10 cellular contexts compared by ENCODE assay signal in genomic region chr17:75263051-75263450, GRCh38. TPM values are rescaled to one million over a fixed set of nuclear protein-coding genes. Genes with fewer than 3 reads are reported as not detected.
DNase-seq lines count a peak whose midpoint lies in the region; ATAC-seq and TF ChIP-seq lines count a peak whose summit lies in the region.
"Had no signal": no experiment of that assay in that cellular context is flagged by ENCODE, and none has a peak within 500 bp of the region (broad histone marks: within the 10 kb centered on the region; RNA-seq: fewer than 3 reads in every experiment).

No MANE protein-coding gene starts in this region.

- H3K36me3 ChIP-seq in BLaER1, result peaks cover 55% of the 10 kb centered on the region
- peaks cover 57% of the 10 kb centered on the region for H3K36me3 ChIP-seq in HAP-1 (replicated peaks)
- H3K36me3 ChIP-seq in mesenchymal stem cell (ENCODE audit: control insufficient read depth in 1 of 2, insufficient read depth in 2 of 2, low read depth in 1 of 2, low read length in 2 of 2), result peaks cover 40 to 52% of the 10 kb centered on the region in 2 experiments
- peaks cover 21 to 34% of the 10 kb centered on the region in 2 donors for H3K36me3 ChIP-seq in ascending aorta

- H3K14ac ChIP-seq in mesenchymal stem cell (ENCODE audit: low read length in 2 of 2), result no peak overlapping the region

- H3K4me1 Mint-ChIP-seq in activated CD8-positive, alpha-beta T cell treated with anti-CD3 and anti-CD28 coated beads for 36 hours (ENCODE audit: low read depth), result peaks cover 42% of the 10 kb centered on the region

- H3K9ac ChIP-seq in BLaER1 (peak overlapping the region; percentile 96; the same call in 1 of the 2 replicates), mesenchymal stem cell (ENCODE audit: low read length) (peak overlapping the region; percentile 100)

- peak overlapping the region; percentile 95 for H3K4me3 Mint-ChIP-seq in activated CD8-positive, alpha-beta T cell treated with anti-CD3 and anti-CD28 coated beads for 36 hours

- intact Hi-C loops in activated CD8-positive, alpha-beta T cell treated with anti-CD3 and anti-CD28 coated beads for 36 hours (cut with micrococcal nuclease), result no loop called here
- intact Hi-C loops in ascending aorta (cut with DNase I) (loop anchor here (5.0 kb wide), 1 partner anchor 56 kb away; the partner anchor contains the start of gene NUP85), left colon (cut with DNase I, micrococcal nuclease) (no loop called here)

- H3K4me2 ChIP-seq in BLaER1 (peak overlapping the region; percentile 91), mesenchymal stem cell (ENCODE audit: low read length, poor library complexity, severe bottlenecking) (no peak overlapping the region)

- in situ Hi-C loops in HAP-1 (cut with MboI; ENCODE audit: low sequenced_read_pairs), result no loop called here

- H3K23ac ChIP-seq in mesenchymal stem cell (ENCODE audit: low read length in 2 of 2), result no peak overlapping the region

- H3K27me3 Mint-ChIP-seq in activated CD8-positive, alpha-beta T cell treated with anti-CD3 and anti-CD28 coated beads for 36 hours, result no peaks in the 10 kb centered on the region

- no peak overlapping the region for H2BK5ac ChIP-seq in mesenchymal stem cell (ENCODE audit: low read depth, low read length, poor library complexity, severe bottlenecking)

- H3K27me3 ChIP-seq in BLaER1 (no peaks in the 10 kb centered on the region), HAP-1 (ENCODE audit: low read depth) (no peaks in the 10 kb centered on the region), mesenchymal stem cell (ENCODE audit: control insufficient read depth in 1 of 2, insufficient read depth in 1 of 2, low read length in 2 of 2) (no peaks in the 10 kb centered on the region), ascending aorta (no peaks in the 10 kb centered on the region)
- H3K27me3 ChIP-seq: vagina had no signal

- peak overlapping the region; percentile 85 for H3K4me3 ChIP-seq in BLaER1
- H3K4me3 ChIP-seq in HAP-1, result peak overlapping the region; percentile 100
- peak overlapping the region in 1 of 2 experiments; percentile 100 for H3K4me3 ChIP-seq in mesenchymal stem cell (ENCODE audit: insufficient read depth in 1 of 2, low read depth in 1 of 2, low read length in 2 of 2)
- H3K4me3 ChIP-seq in ascending aorta, result peak overlapping the region in 1 of 2 donors; percentile 88

- H3K27ac ChIP-seq in BLaER1 (0 out of 2 replicates have a peak overlapping the region, but pooled peaks have one; percentile 95), mesenchymal stem cell (ENCODE audit: low read length, poor library complexity, severe bottlenecking) (no peak overlapping the region), ascending aorta (no peak overlapping the region)
- H3K27ac ChIP-seq: vagina had no signal

- no peaks in the 10 kb centered on the region for H3K9me3 Mint-ChIP-seq in activated CD8-positive, alpha-beta T cell treated with anti-CD3 and anti-CD28 coated beads for 36 hours

- no peak overlapping the region for H2BK120ac ChIP-seq in mesenchymal stem cell (ENCODE audit: low read depth, low read length)

- DNase-seq in HAP-1 (ENCODE audit: low spot score in 2 of 2), result no peak
- DNase-seq in activated CD8-positive, alpha-beta T cell treated with anti-CD3 and anti-CD28 coated beads for 36 hours, result no peak
- no peak for DNase-seq in mesenchymal stem cell
- DNase-seq in ascending aorta (ENCODE audit: low spot score in 2 of 2), result no peak
- no peak for DNase-seq in cortex of kidney (lab: John Stamatoyannopoulos, UW)
- no peak for DNase-seq in left colon
- DNase-seq: Right ventricle myocardium superior had no signal

- H3K18ac ChIP-seq in mesenchymal stem cell (ENCODE audit: low read depth in 1 of 2, low read length in 2 of 2), result no peak overlapping the region

- peaks cover 21% of the 10 kb centered on the region for H3K79me1 ChIP-seq in mesenchymal stem cell (replicated peaks; ENCODE audit: low read length, poor library complexity, severe bottlenecking)

- 85% methylated on average over 5 of the region's 5 CpGs for WGBS in mesenchymal stem cell

- no peak for ATAC-seq in activated CD8-positive, alpha-beta T cell treated with anti-CD3 and anti-CD28 coated beads for 36 hours
- no peak for ATAC-seq in HG02870 (IDR thresholded peaks at IDR 0.05; ENCODE audit: unreplicated experiment)
- no peak for ATAC-seq in left colon

- POLR2A ChIA-PET in activated CD8-positive, alpha-beta T cell treated with anti-CD3 and anti-CD28 coated beads for 36 hours (lab: Charles Lee), result interaction anchor here (1.1 to 4.8 kb wide), 10 partner anchors 8 to 514 kb away, joined by 3 to 105 read pairs (median 8); partner anchors contain the start of genes ARMC7, MIF4GD and SLC25A19

- H4K91ac ChIP-seq in mesenchymal stem cell (ENCODE audit: low read length), result no peak overlapping the region

- no peak for TF ChIP-seq CTCF in activated CD8-positive, alpha-beta T cell treated with anti-CD3 and anti-CD28 coated beads for 36 hours (IDR thresholded peaks at IDR 0.05)
- no peak for TF ChIP-seq CTCF in ascending aorta (IDR thresholded peaks at IDR 0.05)

- CTCF ChIA-PET in activated CD8-positive, alpha-beta T cell treated with anti-CD3 and anti-CD28 coated beads for 36 hours (lab: Charles Lee), result interaction anchor here (0.7 to 4.9 kb wide), 8 partner anchors 9 to 181 kb away, joined by 3 to 107 read pairs (median 7); partner anchors contain the start of genes MIF4GD and NUP85

- peak overlapping the region; percentile 99 for H3K27ac Mint-ChIP-seq in activated CD8-positive, alpha-beta T cell treated with anti-CD3 and anti-CD28 coated beads for 36 hours

- no peak overlapping the region for H2BK12ac ChIP-seq in mesenchymal stem cell (ENCODE audit: low read length in 2 of 2)

- H4K8ac ChIP-seq in mesenchymal stem cell (ENCODE audit: low read length), result no peak overlapping the region

- no peak overlapping the region for H2AFZ ChIP-seq in mesenchymal stem cell (ENCODE audit: low read depth, low read length)

- peaks cover 43% of the 10 kb centered on the region for H3K36me3 Mint-ChIP-seq in activated CD8-positive, alpha-beta T cell treated with anti-CD3 and anti-CD28 coated beads for 36 hours (ENCODE audit: low read depth)

- no peak overlapping the region for H3K4ac ChIP-seq in mesenchymal stem cell (ENCODE audit: low read depth in 1 of 2, low read length in 2 of 2)

- H2AK5ac ChIP-seq in mesenchymal stem cell (ENCODE audit: low read length, severe bottlenecking), result no peak overlapping the region

- H3K9me3 ChIP-seq in BLaER1, result no peaks in the 10 kb centered on the region
- H3K9me3 ChIP-seq in HAP-1, result no peaks in the 10 kb centered on the region
- H3K9me3 ChIP-seq in mesenchymal stem cell (ENCODE audit: control insufficient read depth, low read length), result no peaks in the 10 kb centered on the region
- no peaks in the 10 kb centered on the region for H3K9me3 ChIP-seq in ascending aorta
- H3K9me3 ChIP-seq: vagina had no signal

- H4K20me1 ChIP-seq in BLaER1, result peaks cover 34% of the 10 kb centered on the region

- H3K4me1 ChIP-seq in BLaER1, result peaks cover 35% of the 10 kb centered on the region
- peaks cover 9% of the 10 kb centered on the region for H3K4me1 ChIP-seq in HAP-1
- H3K4me1 ChIP-seq in mesenchymal stem cell (ENCODE audit: control insufficient read depth, insufficient read depth, low read depth, low read length), result peaks cover 7% of the 10 kb centered on the region
- peaks cover 3 to 26% of the 10 kb centered on the region in 2 donors for H3K4me1 ChIP-seq in ascending aorta

- no peak overlapping the region for H2BK15ac ChIP-seq in mesenchymal stem cell (ENCODE audit: low read depth, poor library complexity, severe bottlenecking)

RNA-seq across cellular contexts. Expression of gene MRPS7, which starts 1.4 kb away (rescaled TPM):
- 10 to 100 TPM; 76.3 to 80.0 TPM for total RNA-seq in activated CD8-positive, alpha-beta T cell treated with anti-CD3 and anti-CD28 coated beads for 36 hours
- polyA plus RNA-seq in mesenchymal stem cell (2013, experiment 1 of 2), result 36.2 TPM
- 36.1 TPM for polyA plus RNA-seq in mesenchymal stem cell (2013, experiment 2 of 2)
- total RNA-seq in ascending aorta (24.1 TPM), left colon (10 to 100 TPM; 48.1 to 66.9 TPM)

RNA-seq across cellular contexts. Expression of gene GGA3, which starts 1.6 kb away (rescaled TPM):
- 10 to 100 TPM; 65.5 to 65.8 TPM for total RNA-seq in activated CD8-positive, alpha-beta T cell treated with anti-CD3 and anti-CD28 coated beads for 36 hours
- polyA plus RNA-seq in mesenchymal stem cell (2013, experiment 1 of 2), result 17.0 TPM
- 15.9 TPM for polyA plus RNA-seq in mesenchymal stem cell (2013, experiment 2 of 2)
- total RNA-seq in ascending aorta (84.6 TPM), left colon (10 to 100 TPM; 39.9 to 46.5 TPM)

RNA-seq across cellular contexts. Expression of gene MIF4GD, which starts 8.0 kb away (rescaled TPM):
- total RNA-seq in activated CD8-positive, alpha-beta T cell treated with anti-CD3 and anti-CD28 coated beads for 36 hours, result 10 to 100 TPM; 42.4 to 43.8 TPM
- 7.0 TPM for polyA plus RNA-seq in mesenchymal stem cell (2013, experiment 1 of 2)
- polyA plus RNA-seq in mesenchymal stem cell (2013, experiment 2 of 2), result 7.0 TPM
- total RNA-seq in ascending aorta, result 32.4 TPM
- total RNA-seq in left colon, result 10 to 100 TPM; 18.4 to 24.7 TPM

RNA-seq across cellular contexts. Expression of gene SLC25A19, which starts 26.2 kb away (rescaled TPM):
- total RNA-seq in activated CD8-positive, alpha-beta T cell treated with anti-CD3 and anti-CD28 coated beads for 36 hours, result 10 to 100 TPM; 55.1 to 55.2 TPM
- polyA plus RNA-seq in mesenchymal stem cell (2013, experiment 1 of 2), result 5.0 TPM
- polyA plus RNA-seq in mesenchymal stem cell (2013, experiment 2 of 2), result 4.5 TPM
- total RNA-seq in ascending aorta (1.3 TPM), left colon (10 to 100 TPM; 10.7 to 14.0 TPM)

RNA-seq across cellular contexts. Expression of gene NUP85, which starts 57.6 kb away (rescaled TPM):
- total RNA-seq in activated CD8-positive, alpha-beta T cell treated with anti-CD3 and anti-CD28 coated beads for 36 hours, result 100 to 1,000 TPM; 108 to 116 TPM
- polyA plus RNA-seq in mesenchymal stem cell (2013, experiment 1 of 2), result 24.1 TPM
- 21.9 TPM for polyA plus RNA-seq in mesenchymal stem cell (2013, experiment 2 of 2)
- total RNA-seq in ascending aorta (38.1 TPM), left colon (10 to 100 TPM; 43.9 to 56.3 TPM)
